In genomic region chr17:11144358-11145233, GRCh38 we compare ENCODE assay signal across 8 cellular contexts.
DNase-seq lines count a peak whose midpoint lies in the region; TF ChIP-seq lines count a peak whose summit lies in the region.

No MANE protein-coding gene starts in this region.

- no peaks in the 10 kb centered on the region for H3K4me1 Mint-ChIP-seq in activated CD4-positive, alpha-beta memory T cell treated with anti-CD3 and anti-CD28 coated beads, Interleukin-2, amount 10 ng/mL, durations not matched to agents 7 days and 5 days
- no peaks in the 10 kb centered on the region for H3K4me1 Mint-ChIP-seq in T-helper 2 cell treated with Interferon-gamma antibody and Interleukin-4, amounts not matched to agents 5 μg/mL and 100 μg/mL, for 36 hours (ENCODE audit: low read depth)

- POLR2A ChIA-PET in activated CD4-positive, alpha-beta memory T cell treated with anti-CD3 and anti-CD28 coated beads, Interleukin-2, amount 10 ng/mL, durations not matched to agents 7 days and 5 days (lab: Charles Lee) = no interaction called here

- H3K4me3 ChIP-seq in HFF-Myc (replicated peaks; ENCODE audit: low read depth, low read length) (no peak overlapping the region), WERI-Rb-1 (ENCODE audit: low read depth, low read length) (no peak overlapping the region), tibial nerve (no peak overlapping the region)

- CTCF ChIA-PET in activated CD4-positive, alpha-beta memory T cell treated with anti-CD3 and anti-CD28 coated beads, Interleukin-2, amount 10 ng/mL, durations not matched to agents 7 days and 5 days (lab: Charles Lee) = interaction anchor here (1.0 to 1.3 kb wide), 4 partner anchors 10 to 372 kb away, joined by 3 to 7 read pairs (median 4); no protein-coding TSS in a partner anchor

- H3K9me3 ChIP-seq in WERI-Rb-1 (ENCODE audit: severe bottlenecking) (peaks cover 2% of the 10 kb centered on the region), tibial nerve (no peaks in the 10 kb centered on the region)

- no peaks in the 10 kb centered on the region for H3K9me3 Mint-ChIP-seq in activated CD4-positive, alpha-beta memory T cell treated with anti-CD3 and anti-CD28 coated beads, Interleukin-2, amount 10 ng/mL, durations not matched to agents 7 days and 5 days
- H3K9me3 Mint-ChIP-seq in T-helper 2 cell treated with Interferon-gamma antibody and Interleukin-4, amounts not matched to agents 5 μg/mL and 100 μg/mL, for 36 hours = peaks cover 6% of the 10 kb centered on the region

- no peak overlapping the region for H3K4me3 Mint-ChIP-seq in activated CD4-positive, alpha-beta memory T cell treated with anti-CD3 and anti-CD28 coated beads, Interleukin-2, amount 10 ng/mL, durations not matched to agents 7 days and 5 days
- no peak overlapping the region for H3K4me3 Mint-ChIP-seq in T-helper 2 cell treated with Interferon-gamma antibody and Interleukin-4, amounts not matched to agents 5 μg/mL and 100 μg/mL, for 36 hours

- no peaks in the 10 kb centered on the region for H3K36me3 Mint-ChIP-seq in activated CD4-positive, alpha-beta memory T cell treated with anti-CD3 and anti-CD28 coated beads, Interleukin-2, amount 10 ng/mL, durations not matched to agents 7 days and 5 days (ENCODE audit: low read depth)
- no peaks in the 10 kb centered on the region for H3K36me3 Mint-ChIP-seq in T-helper 2 cell treated with Interferon-gamma antibody and Interleukin-4, amounts not matched to agents 5 μg/mL and 100 μg/mL, for 36 hours (ENCODE audit: low read depth)

- no peaks in the 10 kb centered on the region for H3K27me3 Mint-ChIP-seq in activated CD4-positive, alpha-beta memory T cell treated with anti-CD3 and anti-CD28 coated beads, Interleukin-2, amount 10 ng/mL, durations not matched to agents 7 days and 5 days
- no peaks in the 10 kb centered on the region for H3K27me3 Mint-ChIP-seq in T-helper 2 cell treated with Interferon-gamma antibody and Interleukin-4, amounts not matched to agents 5 μg/mL and 100 μg/mL, for 36 hours (ENCODE audit: low read depth)

- no peak for TF ChIP-seq POLR2A in tibial nerve (IDR thresholded peaks at IDR 0.05)

- no peak for TF ChIP-seq EP300 in tibial nerve (IDR thresholded peaks at IDR 0.05)

- H3K27ac ChIP-seq in C4-2B (no peak overlapping the region), WERI-Rb-1 (no peak overlapping the region), tibial nerve (no peak overlapping the region)

- no peak overlapping the region for H3K27ac Mint-ChIP-seq in activated CD4-positive, alpha-beta memory T cell treated with anti-CD3 and anti-CD28 coated beads, Interleukin-2, amount 10 ng/mL, durations not matched to agents 7 days and 5 days
- no peak overlapping the region for H3K27ac Mint-ChIP-seq in T-helper 2 cell treated with Interferon-gamma antibody and Interleukin-4, amounts not matched to agents 5 μg/mL and 100 μg/mL, for 36 hours

- no peaks in the 10 kb centered on the region for H3K36me3 ChIP-seq in WERI-Rb-1
- no peaks in the 10 kb centered on the region for H3K36me3 ChIP-seq in tibial nerve

- DNase-seq in HFF-Myc (ENCODE audit: extremely low read depth, low read depth) (peak; percentile 0), WERI-Rb-1 (peak; percentile 40), iPS-NIHi7 (ENCODE audit: extremely low spot score) (peak; percentile 78), tibial nerve (ENCODE audit: low spot score in 2 of 2) (no peak), activated gamma-delta T cell (lab: John Stamatoyannopoulos, UW) (no peak)
- DNase-seq in activated CD4-positive, alpha-beta memory T cell treated with anti-CD3 and anti-CD28 coated beads, Interleukin-2, amount 10 ng/mL, durations not matched to agents 7 days and 5 days = no peak
- DNase-seq in T-helper 2 cell treated with Interferon-gamma antibody and Interleukin-4, amounts not matched to agents 5 μg/mL and 100 μg/mL, for 36 hours (ENCODE audit: low spot score) = no peak

- TF ChIP-seq CTCF in C4-2B (conservative IDR thresholded peaks at IDR 0.05) (peak; percentile 85), HFF-Myc (IDR thresholded peaks at IDR 0.05; ENCODE audit: low read depth, low read length, missing control alignments) (peak; percentile 27), WERI-Rb-1 (IDR thresholded peaks at IDR 0.05; ENCODE audit: low read depth, low read length) (peak; percentile 70), tibial nerve (IDR thresholded peaks at IDR 0.05) (peak; percentile 24 to 35 (median 30))

- WGBS in tibial nerve, 2 donors = 44 to 50% methylated on average over 7 of the region's 7 CpGs

- peaks cover 0 to 6% (median 0%) of the 10 kb centered on the region in 4 donors for H3K4me1 ChIP-seq in tibial nerve

- peaks cover 6% of the 10 kb centered on the region for H3K27me3 ChIP-seq in WERI-Rb-1 (ENCODE audit: insufficient read depth, low read depth, severe bottlenecking)
- H3K27me3 ChIP-seq in tibial nerve = no peaks in the 10 kb centered on the region

Comparison
In these comparisons a context has a peak if more than half of its experiments do, and no peak if none do; other contexts are left out.
1. CTCF ChIP-seq: peak in every context shown above with its lines; median percentile 85 in C4-2B; 70 in WERI-Rb-1; 30 in tibial nerve; 27 in HFF-Myc.
2. DNase-seq: peak in HFF-Myc (single experiment), WERI-Rb-1 (single experiment) and iPS-NIHi7 (single experiment); none in tibial nerve (0 of 2), activated CD4-positive, alpha-beta memory T cell treated with anti-CD3 and anti-CD28 coated beads, Interleukin-2, amount 10 ng/mL, durations not matched to agents 7 days and 5 days (single experiment), T-helper 2 cell treated with Interferon-gamma antibody and Interleukin-4, amounts not matched to agents 5 μg/mL and 100 μg/mL, for 36 hours (single experiment) and activated gamma-delta T cell (single experiment).